8 cellular contexts compared by ENCODE assay signal in the genomic region with DNA sequence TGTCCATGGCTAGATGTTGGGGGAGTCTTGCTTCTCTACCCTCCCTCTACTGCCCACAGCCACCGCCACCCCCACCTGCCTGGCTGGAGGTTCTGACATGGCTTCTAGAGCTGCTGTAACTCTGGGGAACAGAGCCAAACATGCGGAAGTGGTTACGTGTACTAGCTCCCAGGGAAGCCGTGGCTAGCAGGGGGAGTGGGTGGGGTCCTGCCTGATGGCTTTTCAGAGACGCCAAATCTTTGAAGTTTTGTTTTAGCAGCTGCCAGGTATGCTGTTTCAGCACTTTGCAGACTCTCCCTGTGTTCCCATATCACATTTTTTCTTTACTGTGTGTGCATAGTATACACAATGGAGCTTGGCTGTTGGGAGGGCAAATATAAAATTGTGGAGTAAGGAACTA.
A peak's percentile ranks its signal among the peaks of the same experiment; 100 is the strongest.
DNase-seq lines count a peak whose midpoint lies in the region; ATAC-seq and TF ChIP-seq lines count a peak whose summit lies in the region.

No MANE protein-coding gene starts in this region.

- no peak for ATAC-seq in HG02981 (IDR thresholded peaks at IDR 0.05; ENCODE audit: unreplicated experiment)

- no peaks in the 10 kb centered on the region for H3K36me3 ChIP-seq in stomach

- peaks cover 9% of the 10 kb centered on the region for H3K4me1 Mint-ChIP-seq in activated T-helper 2 cell treated with anti-CD3 and anti-CD28 coated beads, Interferon-gamma antibody, Interleukin-2, Interleukin-4, amounts not matched to agents 10 μg/mL and 5 μg/mL and 100 μg/mL, durations not matched to agents 14 hours and 24 hours and 36 hours (ENCODE audit: low read depth)
- peaks cover 14 to 22% of the 10 kb centered on the region in 2 donors for H3K4me1 Mint-ChIP-seq in immature natural killer cell

- H3K4me3 ChIP-seq in stomach: peak overlapping the region in 1 of 4 donors; percentile 9

- H3K9me3 Mint-ChIP-seq in activated T-helper 2 cell treated with anti-CD3 and anti-CD28 coated beads, Interferon-gamma antibody, Interleukin-2, Interleukin-4, amounts not matched to agents 10 μg/mL and 5 μg/mL and 100 μg/mL, durations not matched to agents 14 hours and 24 hours and 36 hours: peaks cover 3% of the 10 kb centered on the region
- H3K9me3 Mint-ChIP-seq in immature natural killer cell: no peaks in the 10 kb centered on the region

- H3K27me3 ChIP-seq in stomach: no peaks in the 10 kb centered on the region

- intact Hi-C loops in activated T-helper 2 cell treated with anti-CD3 and anti-CD28 coated beads, Interferon-gamma antibody, Interleukin-2, Interleukin-4, amounts not matched to agents 10 μg/mL and 5 μg/mL and 100 μg/mL, durations not matched to agents 14 hours and 24 hours and 36 hours (cut with micrococcal nuclease): no loop called here
- intact Hi-C loops in stomach (cut with DNase I; ENCODE audit: low total_unique reads): no loop called here

- no peak for TF ChIP-seq CTCF in stomach (IDR thresholded peaks at IDR 0.05)

- H3K27me3 Mint-ChIP-seq in activated T-helper 2 cell treated with anti-CD3 and anti-CD28 coated beads, Interferon-gamma antibody, Interleukin-2, Interleukin-4, amounts not matched to agents 10 μg/mL and 5 μg/mL and 100 μg/mL, durations not matched to agents 14 hours and 24 hours and 36 hours (ENCODE audit: low read depth): no peaks in the 10 kb centered on the region
- H3K27me3 Mint-ChIP-seq in immature natural killer cell (ENCODE audit: low read depth in 3 of 3): peaks cover 0 to 2% (median 0%) of the 10 kb centered on the region in 3 donors

- H3K27ac ChIP-seq in stomach: peak overlapping the region; percentile 80 to 88 (median 85)

- 16 to 28% (median 20%) methylated on average over 5 of the region's 5 CpGs for WGBS in stomach, 5 donors

- peak; percentile 75 for DNase-seq in DMS153 (lab: John Stamatoyannopoulos, UW)
- DNase-seq in NCI-H510A treated with DMSO at 0.1 percent for 48 hours (lab: John Stamatoyannopoulos, UW): peak; percentile 76
- peak; percentile 44 for DNase-seq in activated T-helper 2 cell treated with anti-CD3 and anti-CD28 coated beads, Interferon-gamma antibody, Interleukin-2, Interleukin-4, amounts not matched to agents 10 μg/mL and 5 μg/mL and 100 μg/mL, durations not matched to agents 14 hours and 24 hours and 36 hours (ENCODE audit: low spot score)
- peak; percentile 1 to 5 (median 1) for DNase-seq in immature natural killer cell
- DNase-seq in stomach: peak; percentile 93
- DNase-seq in germinal center (ENCODE audit: low spot score): no peak
- no peak for DNase-seq in NCI-H1436 (lab: John Stamatoyannopoulos, UW)

- no peak for TF ChIP-seq POLR2A in stomach (IDR thresholded peaks at IDR 0.05)

- no peaks in the 10 kb centered on the region for H3K9me3 ChIP-seq in stomach

- no peak overlapping the region for H3K4me3 Mint-ChIP-seq in activated T-helper 2 cell treated with anti-CD3 and anti-CD28 coated beads, Interferon-gamma antibody, Interleukin-2, Interleukin-4, amounts not matched to agents 10 μg/mL and 5 μg/mL and 100 μg/mL, durations not matched to agents 14 hours and 24 hours and 36 hours (ENCODE audit: low read depth)
- peak overlapping the region in 4 of 5 donors; percentile 6 to 48 (median 29) for H3K4me3 Mint-ChIP-seq in immature natural killer cell

- H3K36me3 Mint-ChIP-seq in activated T-helper 2 cell treated with anti-CD3 and anti-CD28 coated beads, Interferon-gamma antibody, Interleukin-2, Interleukin-4, amounts not matched to agents 10 μg/mL and 5 μg/mL and 100 μg/mL, durations not matched to agents 14 hours and 24 hours and 36 hours (ENCODE audit: low read depth): peaks cover 11% of the 10 kb centered on the region
- H3K36me3 Mint-ChIP-seq in immature natural killer cell: peaks cover 3 to 21% (median 15%) of the 10 kb centered on the region in 3 donors

- TF ChIP-seq EP300 in stomach (IDR thresholded peaks at IDR 0.05): no peak

- peak overlapping the region; percentile 56 for H3K27ac Mint-ChIP-seq in activated T-helper 2 cell treated with anti-CD3 and anti-CD28 coated beads, Interferon-gamma antibody, Interleukin-2, Interleukin-4, amounts not matched to agents 10 μg/mL and 5 μg/mL and 100 μg/mL, durations not matched to agents 14 hours and 24 hours and 36 hours
- peak overlapping the region in 4 of 6 donors; percentile 8 to 76 (median 59) for H3K27ac Mint-ChIP-seq in immature natural killer cell

- peaks cover 13 to 41% (median 30%) of the 10 kb centered on the region in 4 donors for H3K4me1 ChIP-seq in stomach

Comparison
In these comparisons a context has a peak if more than half of its experiments do, and no peak if none do; other contexts are left out.
1. DNase-seq: peak in DMS153 (single experiment), NCI-H510A treated with DMSO at 0.1 percent for 48 hours (single experiment), activated T-helper 2 cell treated with anti-CD3 and anti-CD28 coated beads, Interferon-gamma antibody, Interleukin-2, Interleukin-4, amounts not matched to agents 10 μg/mL and 5 μg/mL and 100 μg/mL, durations not matched to agents 14 hours and 24 hours and 36 hours (single experiment), immature natural killer cell (3 of 3) and stomach (single experiment); none in germinal center (single experiment) and NCI-H1436 (single experiment).